Comparison of ENCODE assay signal across 14 cellular contexts in the genomic region with DNA sequence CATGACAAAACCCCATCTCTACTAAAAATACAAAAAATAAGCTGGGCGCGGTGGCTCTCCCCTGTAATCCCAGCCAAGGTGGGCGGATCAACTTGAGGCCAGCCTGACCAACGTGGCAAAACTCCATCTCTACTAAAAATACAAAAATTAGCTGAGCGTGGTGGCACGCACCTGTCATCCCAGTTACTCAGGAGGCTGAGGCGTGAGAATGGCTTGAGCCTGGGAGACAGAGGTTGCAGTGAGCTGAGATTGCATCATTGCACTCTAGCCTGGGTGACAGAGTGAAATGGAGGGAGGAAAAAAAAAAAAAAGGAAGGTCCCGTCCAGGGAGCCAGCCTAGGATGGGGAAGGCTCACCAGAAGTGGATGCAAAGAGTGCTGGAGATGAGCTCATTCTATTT. TPM values are rescaled to one million over a fixed set of nuclear protein-coding genes. Genes with fewer than 3 reads are reported as not detected.
A peak's percentile ranks its signal among the peaks of the same experiment; 100 is the strongest.
DNase-seq lines count a peak whose midpoint lies in the region; ATAC-seq and TF ChIP-seq lines count a peak whose summit lies in the region.
"Had no signal": no experiment of that assay in that cellular context is flagged by ENCODE, and none has a peak within 500 bp of the region (broad histone marks: within the 10 kb centered on the region; RNA-seq: fewer than 3 reads in every experiment).

No MANE protein-coding gene starts in this region.

- H3K27ac Mint-ChIP-seq in activated T-cell treated with anti-CD3 and anti-CD28 coated beads, Interleukin-2, amount 50 U/mL, for 24 hours: peak overlapping the region; percentile 99
- H3K27ac Mint-ChIP-seq in GM23338: 0 out of 2 replicates have a peak overlapping the region, but pooled peaks have one; percentile 72
- peak overlapping the region; percentile 91 for H3K27ac Mint-ChIP-seq in activated T-cell treated with anti-CD3 and anti-CD28 coated beads, Interleukin-2, amount 50 U/mL, for 72 hours

- no peak for ATAC-seq in GM23338
- ATAC-seq in activated T-cell treated with anti-CD3 and anti-CD28 coated beads, Interleukin-2, amount 50 U/mL, for 72 hours (replicated peaks in 1 of 2): no peak
- no peak for ATAC-seq in GM21390 (IDR thresholded peaks at IDR 0.05; ENCODE audit: unreplicated experiment)

- dilution Hi-C loops in mammary epithelial cell (cut with HindIII; ENCODE audit: low sequenced_read_pairs): no loop called here

- H4K20me1 ChIP-seq in GM23338 (replicated peaks; ENCODE audit: insufficient read depth) (no peaks in the 10 kb centered on the region), mammary epithelial cell (ENCODE audit: insufficient read depth, low read length) (no peaks in the 10 kb centered on the region)

- H3K4me3 Mint-ChIP-seq in activated T-cell treated with anti-CD3 and anti-CD28 coated beads, Interleukin-2, amount 50 U/mL, for 24 hours: peak overlapping the region; percentile 98
- H3K4me3 Mint-ChIP-seq in GM23338: no peak overlapping the region
- peak overlapping the region; percentile 94 to 99 for H3K4me3 Mint-ChIP-seq in activated T-cell treated with anti-CD3 and anti-CD28 coated beads, Interleukin-2, amount 50 U/mL, for 72 hours

- no peak overlapping the region for H3K4me2 ChIP-seq in GM23338
- no peak overlapping the region for H3K4me2 ChIP-seq in mammary epithelial cell (ENCODE audit: insufficient read depth, low read depth, low read length)

- DNase-seq in activated T-cell treated with anti-CD3 and anti-CD28 coated beads, Interleukin-2, amount 50 U/mL, for 24 hours: peak; percentile 32
- DNase-seq in activated T-cell treated with anti-CD3 and anti-CD28 coated beads, Interleukin-2, amount 50 U/mL, for 48 hours: no peak
- DNase-seq in GM23338 (ENCODE audit: low spot score) (no peak), spleen (no peak), mammary epithelial cell (no peak), G401 (ENCODE audit: low spot score) (no peak)
- no peak for DNase-seq in activated T-cell treated with anti-CD3 and anti-CD28 coated beads, Interleukin-2, amount 50 U/mL, for 72 hours
- DNase-seq: foreskin fibroblast, GM23248, NCI-H2029 treated with DMSO at 0.1 percent for 48 hours, NCI-H526 had no signal

- H3K27ac ChIP-seq in GM23338 (ENCODE audit: low read depth): no peak overlapping the region
- H3K27ac ChIP-seq in spleen: peak overlapping the region in 7 of 8 donors; percentile 53 to 90 (median 83)
- H3K27ac ChIP-seq in mammary epithelial cell (ENCODE audit: insufficient read depth, low read depth, low read length): no peak overlapping the region
- H3K27ac ChIP-seq: GM23248 had no signal

- 74 to 87% (median 80%) methylated on average over 8 of the region's 8 CpGs for WGBS in spleen, 5 donors
- 90% methylated on average over 8 of the region's 8 CpGs for WGBS in mammary epithelial cell (ENCODE audit: low coverage, missing lambda C conversion rate)

- H3K9me3 ChIP-seq in spleen: no peaks in the 10 kb centered on the region
- no peaks in the 10 kb centered on the region for H3K9me3 ChIP-seq in mammary epithelial cell (replicated peaks; ENCODE audit: insufficient read depth, low read length)

- no peak for TF ChIP-seq CTCF in GM23338 (conservative IDR thresholded peaks at IDR 0.05; ENCODE audit: low read depth in 2 of 2)
- no peak for TF ChIP-seq CTCF in spleen (IDR thresholded peaks at IDR 0.05 in 8 of 11, conservative IDR thresholded peaks at IDR 0.05 in 3 of 11)
- no peak for TF ChIP-seq CTCF in mammary epithelial cell (conservative IDR thresholded peaks at IDR 0.05 in 1 of 2, IDR thresholded peaks at IDR 0.05 in 1 of 2; ENCODE audit: extremely low read depth in 1 of 2, insufficient read depth in 1 of 2, low read depth in 1 of 2, low read length in 2 of 2)

- BruUV-seq in mammary epithelial cell (replicated peaks; lab: Mats Ljungman, UMichigan): no TSS peak

- no peak overlapping the region for H2AFZ ChIP-seq in GM23338
- no peak overlapping the region for H2AFZ ChIP-seq in mammary epithelial cell (ENCODE audit: low read depth, low read length)
- H2AFZ ChIP-seq: GM23248 had no signal

- H3K9me3 Mint-ChIP-seq in activated T-cell treated with anti-CD3 and anti-CD28 coated beads, Interleukin-2, amount 50 U/mL, for 24 hours: no peaks in the 10 kb centered on the region
- no peaks in the 10 kb centered on the region for H3K9me3 Mint-ChIP-seq in GM23338
- H3K9me3 Mint-ChIP-seq in activated T-cell treated with anti-CD3 and anti-CD28 coated beads, Interleukin-2, amount 50 U/mL, for 72 hours: no peaks in the 10 kb centered on the region

- in situ Hi-C loops in mammary epithelial cell (cut with MboI; ENCODE audit: low sequenced_read_pairs in 2 of 2) (no loop called here), G401 (cut with HindIII; ENCODE audit: low sequenced_read_pairs) (no loop called here)

- H3K36me3 ChIP-seq in GM23338 (ENCODE audit: insufficient read depth) (no peaks in the 10 kb centered on the region), spleen (peaks cover 0 to 18% (median 2%) of the 10 kb centered on the region in 6 donors), mammary epithelial cell (ENCODE audit: insufficient read depth, low read length) (no peaks in the 10 kb centered on the region)

- no peaks in the 10 kb centered on the region for H3K9me2 ChIP-seq in GM23338 (ENCODE audit: insufficient read depth)

- CTCF ChIA-PET in mammary epithelial cell (lab: Charles Lee; ENCODE audit: low non-redundant PET): no interaction called here

- H3K27me3 ChIP-seq in GM23338 (ENCODE audit: insufficient read depth): no peaks in the 10 kb centered on the region
- H3K27me3 ChIP-seq in spleen (replicated peaks in 1 of 7): no peaks in the 10 kb centered on the region
- no peaks in the 10 kb centered on the region for H3K27me3 ChIP-seq in mammary epithelial cell (ENCODE audit: insufficient read depth, low read length)

- H3K4me1 ChIP-seq in GM23338 (ENCODE audit: insufficient read depth) (no peaks in the 10 kb centered on the region), spleen (peaks cover 0 to 55% (median 30%) of the 10 kb centered on the region in 6 donors), mammary epithelial cell (ENCODE audit: insufficient read depth, low read length) (no peaks in the 10 kb centered on the region)

- no peak overlapping the region for H3K4me3 ChIP-seq in GM23338
- no peak overlapping the region for H3K4me3 ChIP-seq in spleen
- H3K4me3 ChIP-seq in mammary epithelial cell (replicated peaks in 1 of 3; ENCODE audit: insufficient read depth in 1 of 3, low read depth in 2 of 3, low read length in 3 of 3): no peak overlapping the region
- H3K4me3 ChIP-seq: GM23248 had no signal

- H3K79me2 ChIP-seq in GM23338 (replicated peaks; ENCODE audit: insufficient read depth) (no peaks in the 10 kb centered on the region), mammary epithelial cell (ENCODE audit: insufficient read depth, low read length) (no peaks in the 10 kb centered on the region)

- H3K9ac ChIP-seq in mammary epithelial cell (ENCODE audit: insufficient read depth, low read length): no peak overlapping the region
- H3K9ac ChIP-seq: GM23248 had no signal

- intact Hi-C loops in spleen (cut with DNase I; ENCODE audit: low total_unique reads) (no loop called here), mammary epithelial cell (cut with micrococcal nuclease) (no loop called here)

- H3K36me3 Mint-ChIP-seq in activated T-cell treated with anti-CD3 and anti-CD28 coated beads, Interleukin-2, amount 50 U/mL, for 24 hours (ENCODE audit: low read depth): peaks cover 38% of the 10 kb centered on the region
- H3K36me3 Mint-ChIP-seq in GM23338 (ENCODE audit: low read depth): no peaks in the 10 kb centered on the region
- peaks cover 5 to 17% of the 10 kb centered on the region in 2 donors for H3K36me3 Mint-ChIP-seq in activated T-cell treated with anti-CD3 and anti-CD28 coated beads, Interleukin-2, amount 50 U/mL, for 72 hours (ENCODE audit: insufficient read depth in 2 of 2)

- no peaks in the 10 kb centered on the region for H3K27me3 Mint-ChIP-seq in activated T-cell treated with anti-CD3 and anti-CD28 coated beads, Interleukin-2, amount 50 U/mL, for 24 hours
- H3K27me3 Mint-ChIP-seq in GM23338 (ENCODE audit: insufficient read depth, low read depth, poor library complexity): peaks cover 16% of the 10 kb centered on the region
- H3K27me3 Mint-ChIP-seq in activated T-cell treated with anti-CD3 and anti-CD28 coated beads, Interleukin-2, amount 50 U/mL, for 72 hours (ENCODE audit: low read depth): no peaks in the 10 kb centered on the region

- TF ChIP-seq POLR2A in spleen (IDR thresholded peaks at IDR 0.05): no peak

- no peaks in the 10 kb centered on the region for H3F3A ChIP-seq in GM23338 (replicated peaks; ENCODE audit: low read depth)

- H3K4me1 Mint-ChIP-seq in activated T-cell treated with anti-CD3 and anti-CD28 coated beads, Interleukin-2, amount 50 U/mL, for 24 hours (ENCODE audit: low read depth): peaks cover 86% of the 10 kb centered on the region
- H3K4me1 Mint-ChIP-seq in GM23338: peaks cover 21% of the 10 kb centered on the region
- peaks cover 88% of the 10 kb centered on the region for H3K4me1 Mint-ChIP-seq in activated T-cell treated with anti-CD3 and anti-CD28 coated beads, Interleukin-2, amount 50 U/mL, for 72 hours (ENCODE audit: low read depth)

RNA-seq across cellular contexts. Expression of gene CD27, which starts 2.0 kb away (rescaled TPM):
- not detected in 2 replicates for total RNA-seq in GM23338 (2014; rRNA removed; shearing (Covaris generic))
- polyA plus RNA-seq in GM23338 (2016; fragmentation: Nextera tagmentation; extraction: Ambion mirVana) (0.49 and 0.53 TPM in 2 replicates), spleen (100 to 1,000 TPM; 128 to 193 (median 178) TPM), mammary epithelial cell (not detected)
- total RNA-seq in activated T-cell treated with anti-CD3 and anti-CD28 coated beads, Interleukin-2, amount 50 U/mL, for 72 hours: 10 to 100 TPM; 53.1 to 90.5 TPM
- total RNA-seq in spleen (10 to 100 TPM; 49.2 to 97.2 (median 59.2) TPM), mammary epithelial cell (not detected)
- not detected for polyA minus RNA-seq in mammary epithelial cell
- total RNA-seq in G401 (2014; rRNA removed; shearing (Covaris generic)): not detected in 2 replicates
- total RNA-seq: GM23248, MCF 10A, SK-MEL-5 had no signal

RNA-seq across cellular contexts. Expression of gene TAPBPL, which starts 9.0 kb away (rescaled TPM):
- 0.59 and 0.66 TPM in 2 replicates for total RNA-seq in GM23338 (2014; rRNA removed; shearing (Covaris generic))
- polyA plus RNA-seq in GM23338 (2016; fragmentation: Nextera tagmentation; extraction: Ambion mirVana) (0.52 and 0.65 TPM in 2 replicates), spleen (10 to 100 TPM; 15.0 to 17.1 (median 15.9) TPM), mammary epithelial cell (7.3 TPM)
- total RNA-seq in activated T-cell treated with anti-CD3 and anti-CD28 coated beads, Interleukin-2, amount 50 U/mL, for 72 hours: 10 to 100 TPM; 26.0 to 29.6 TPM
- total RNA-seq in spleen (10 to 100 TPM; 35.6 to 50.1 (median 42.0) TPM), mammary epithelial cell (1 to 10 TPM; 4.0 to 5.0 TPM)
- polyA minus RNA-seq in mammary epithelial cell: 52.6 TPM
- 0.25 TPM in 1 of 2 replicates, not detected in the other for total RNA-seq in G401 (2014; rRNA removed; shearing (Covaris generic))

RNA-seq across cellular contexts. Expression of gene VAMP1, which starts 27.7 kb away (rescaled TPM):
- total RNA-seq in GM23338 (2014; rRNA removed; shearing (Covaris generic)): 13.9 and 18.3 TPM in 2 replicates
- polyA plus RNA-seq in GM23338 (2016; fragmentation: Nextera tagmentation; extraction: Ambion mirVana) (11.2 and 16.1 TPM in 2 replicates), spleen (10 to 100 TPM; 11.0 to 20.7 (median 17.9) TPM), mammary epithelial cell (5.8 TPM)
- total RNA-seq in activated T-cell treated with anti-CD3 and anti-CD28 coated beads, Interleukin-2, amount 50 U/mL, for 72 hours: 10 to 100 TPM; 51.2 to 53.1 TPM
- total RNA-seq in spleen (10 to 100 TPM; 18.5 to 32.5 (median 24.2) TPM), mammary epithelial cell (1 to 10 TPM; 2.1 to 5.0 TPM)
- 2.4 TPM for polyA minus RNA-seq in mammary epithelial cell
- 7.6 and 9.3 TPM in 2 replicates for total RNA-seq in G401 (2014; rRNA removed; shearing (Covaris generic))

RNA-seq across cellular contexts. Expression of gene MRPL51, which starts 50.3 kb away (rescaled TPM):
- 75.1 and 93.9 TPM in 2 replicates for total RNA-seq in GM23338 (2014; rRNA removed; shearing (Covaris generic))
- polyA plus RNA-seq in GM23338 (2016; fragmentation: Nextera tagmentation; extraction: Ambion mirVana) (432 and 463 TPM in 2 replicates), spleen (100 to 1,000 TPM in 2 of 3 donors, 10 to 100 TPM in 1; 73.4 to 137 (median 109) TPM), mammary epithelial cell (124 TPM)
- 100 to 1,000 TPM; 170 to 179 TPM for total RNA-seq in activated T-cell treated with anti-CD3 and anti-CD28 coated beads, Interleukin-2, amount 50 U/mL, for 72 hours
- total RNA-seq in spleen (10 to 100 TPM; 34.0 to 94.0 (median 89.3) TPM), mammary epithelial cell (100 to 1,000 TPM in 1 of 2 donors, 10 to 100 TPM in 1; 51.7 to 192 TPM)
- polyA minus RNA-seq in mammary epithelial cell: 18.7 TPM
- total RNA-seq in G401 (2014; rRNA removed; shearing (Covaris generic)): 363 and 396 TPM in 2 replicates

RNA-seq across cellular contexts. Expression of gene NCAPD2, which starts 51.1 kb away (rescaled TPM):
- total RNA-seq in GM23338 (2014; rRNA removed; shearing (Covaris generic)): 217 and 389 TPM in 2 replicates
- polyA plus RNA-seq in GM23338 (2016; fragmentation: Nextera tagmentation; extraction: Ambion mirVana): 32.7 and 34.2 TPM in 2 replicates
- total RNA-seq in activated T-cell treated with anti-CD3 and anti-CD28 coated beads, Interleukin-2, amount 50 U/mL, for 72 hours: 100 to 1,000 TPM; 156 to 168 TPM
- total RNA-seq in spleen: 10 to 100 TPM; 29.9 to 49.2 (median 39.6) TPM
- polyA plus RNA-seq in spleen: 10 to 100 TPM; 12.0 to 14.1 (median 14.0) TPM
- 10 to 100 TPM; 17.8 to 53.7 TPM for total RNA-seq in mammary epithelial cell
- 60.4 TPM for polyA plus RNA-seq in mammary epithelial cell
- polyA minus RNA-seq in mammary epithelial cell: 156 TPM
- total RNA-seq in G401 (2014; rRNA removed; shearing (Covaris generic)): 86.1 and 102 TPM in 2 replicates

Comparison
In these comparisons a context has a peak if more than half of its experiments do, and no peak if none do; other contexts are left out.
1. H3K27ac ChIP-seq: peak in spleen (7 of 8); none in GM23338 (single experiment) and mammary epithelial cell (single experiment).
2. RNA of gene CD27, which starts 2.0 kb away (total RNA-seq): 53.1 to 90.5 TPM in activated T-cell treated with anti-CD3 and anti-CD28 coated beads, Interleukin-2, amount 50 U/mL, for 72 hours and 49.2 to 97.2 TPM in spleen; not detected in mammary epithelial cell, not detected in GM23338 and not detected in G401; every median in the first group is over 10 times any median in the second.
3. RNA of gene TAPBPL, which starts 9.0 kb away (total RNA-seq): 35.6 to 50.1 TPM in spleen and 26.0 to 29.6 TPM in activated T-cell treated with anti-CD3 and anti-CD28 coated beads, Interleukin-2, amount 50 U/mL, for 72 hours; 4.0 to 5.0 TPM in mammary epithelial cell, 0.59 to 0.66 TPM in GM23338 and 0.25 TPM in G401; every median in the first group is over 4 times any median in the second.
4. Peak in every context shown above with its lines, with median percentiles within 50 percentile points of each other: H3K27ac Mint-ChIP-seq.